1 cellular context compared by ENCODE assay signal in genomic region chr7:150955519-150956394, GRCh38.
TF ChIP-seq lines count a peak whose summit lies in the region.

No MANE protein-coding gene starts in this region.

TF ChIP-seq in K562, 482 proteins besides CTCF, POLR2A, EP300 and RAD21 (continued from another document and continues in another):
- peak; percentile 24; the same call in 1 of the 2 replicates for TF ChIP-seq CREB3L1 (IDR thresholded peaks at IDR 0.05; ENCODE audit: borderline replicate concordance, low read depth)
- peak; percentile 89 for TF ChIP-seq ZBTB9 (CRISPR knock-in tag; IDR thresholded peaks at IDR 0.05)
- TF ChIP-seq KLF16 (IDR thresholded peaks at IDR 0.05): peak; percentile 90
- TF ChIP-seq EP400 (IDR thresholded peaks at IDR 0.05): no peak
- TF ChIP-seq ZNF444 (CRISPR knock-in tag; IDR thresholded peaks at IDR 0.05): no peak
- TF ChIP-seq RBFOX2 (IDR thresholded peaks at IDR 0.05; ENCODE audit: low read depth, low read length): peak; percentile 87
- TF ChIP-seq CREB5 (CRISPR knock-in tag; IDR thresholded peaks at IDR 0.05): no peak
- peak; percentile 69; the same call in 1 of the 2 replicates for TF ChIP-seq NKRF (IDR thresholded peaks at IDR 0.05; ENCODE audit: borderline replicate concordance)
- peak; percentile 76 for TF ChIP-seq L3MBTL2 (IDR thresholded peaks at IDR 0.05)
- TF ChIP-seq ZNF75A (CRISPR knock-in tag; IDR thresholded peaks at IDR 0.05): 0 out of 2 replicates have a peak, but pooled peaks have one; percentile 47
- TF ChIP-seq SIN3A (IDR thresholded peaks at IDR 0.05; ENCODE audit: borderline replicate concordance in 2 of 2, control insufficient read depth in 1 of 2, low read depth in 2 of 2, low read length in 2 of 2): peak; percentile 52 to 82; a peak in 2 of 4 replicates
- TF ChIP-seq MCM3 (IDR thresholded peaks at IDR 0.05): no peak
- no peak for TF ChIP-seq SAFB (IDR thresholded peaks at IDR 0.05; ENCODE audit: borderline replicate concordance, low read depth, low read length)
- TF ChIP-seq BRCA1 (IDR thresholded peaks at IDR 0.05): no peak
- TF ChIP-seq BRCA1 (CRISPR knock-in tag; IDR thresholded peaks at IDR 0.05): no peak
- peak; percentile 99 for TF ChIP-seq EGR1 (conservative IDR thresholded peaks at IDR 0.05)
- TF ChIP-seq ZNF316 (IDR thresholded peaks at IDR 0.05): peak; percentile 45; the same call in 1 of the 2 replicates
- peak; percentile 41 for TF ChIP-seq DACH1 (IDR thresholded peaks at IDR 0.05; ENCODE audit: partially characterized antibody)
- peak; percentile 6; the same call in 1 of the 2 replicates for TF ChIP-seq PHB (CRISPR knock-in tag; IDR thresholded peaks at IDR 0.05)
- TF ChIP-seq CHD1 (IDR thresholded peaks at IDR 0.05; ENCODE audit: low read length): peak; percentile 41
- TF ChIP-seq ATF7 (IDR thresholded peaks at IDR 0.05): peak; percentile 66
- TF ChIP-seq KDM5B (IDR thresholded peaks at IDR 0.05; ENCODE audit: insufficient replicate concordance, low read depth, low read length): peak; percentile 55
- peak; percentile 64; the same call in 1 of the 2 replicates for TF ChIP-seq MIER1 (IDR thresholded peaks at IDR 0.05; ENCODE audit: low read depth)
- peak; percentile 36; the same call in 1 of the 2 replicates for TF ChIP-seq ZNF239 (CRISPR knock-in tag; IDR thresholded peaks at IDR 0.05)
- peak; percentile 84; the same call in 1 of the 2 replicates for TF ChIP-seq ZNF766 (CRISPR knock-in tag; conservative IDR thresholded peaks at IDR 0.05)
- peak; percentile 37; the same call in 1 of the 2 replicates for TF ChIP-seq RB1 (IDR thresholded peaks at IDR 0.05; ENCODE audit: low read depth)
- peak; percentile 37 for TF ChIP-seq RBBP5 (IDR thresholded peaks at IDR 0.05; ENCODE audit: borderline replicate concordance, insufficient read depth, low read length, poor library complexity, severe bottlenecking)
- TF ChIP-seq PHF8 (IDR thresholded peaks at IDR 0.05; ENCODE audit: borderline replicate concordance, low read length): peak; percentile 72; the same call in 1 of the 2 replicates
- no peak for TF ChIP-seq SREBF2 (CRISPR knock-in tag; IDR thresholded peaks at IDR 0.05)
- 0 out of 4 replicates have a peak, but pooled peaks of 1 of the 2 experiments have one; percentile 34 for TF ChIP-seq SRF (CRISPR knock-in tag; IDR thresholded peaks at IDR 0.05)
- TF ChIP-seq ZNF12 (CRISPR knock-in tag; IDR thresholded peaks at IDR 0.05): 0 out of 2 replicates have a peak, but pooled peaks have one; percentile 57
- TF ChIP-seq ETV1 (tag; conservative IDR thresholded peaks at IDR 0.05; ENCODE audit: low read depth): peak; percentile 56; the same call in 1 of the 2 replicates
- no peak for TF ChIP-seq ZNF778 (CRISPR knock-in tag; IDR thresholded peaks at IDR 0.05)
- TF ChIP-seq TARDBP (IDR thresholded peaks at IDR 0.05): 0 out of 2 replicates have a peak, but pooled peaks have one; percentile 70
- TF ChIP-seq ZNF133 (CRISPR knock-in tag; IDR thresholded peaks at IDR 0.05): no peak; the same call in 1 of the 2 replicates
- peak; percentile 54; the same call in 1 of the 2 replicates for TF ChIP-seq ZNF644 (tag; IDR thresholded peaks at IDR 0.05; ENCODE audit: low read depth)
- TF ChIP-seq NEUROD1 (IDR thresholded peaks at IDR 0.05; ENCODE audit: borderline replicate concordance, low read depth, low read length, partially characterized antibody): peak; percentile 80
- TF ChIP-seq ZNF431 (CRISPR knock-in tag; IDR thresholded peaks at IDR 0.05): peak; percentile 25
- 0 out of 2 replicates have a peak, but pooled peaks have one; percentile 61 for TF ChIP-seq ATF6 (CRISPR knock-in tag; IDR thresholded peaks at IDR 0.05)
- TF ChIP-seq THRB (CRISPR knock-in tag; conservative IDR thresholded peaks at IDR 0.05): 0 out of 2 replicates have a peak, but pooled peaks have one; percentile 54
- no peak for TF ChIP-seq SNRNP70 (optimal IDR thresholded peaks at IDR 0.05; ENCODE audit: low read depth, low read length)
- TF ChIP-seq TCF3 (CRISPR knock-in tag; IDR thresholded peaks at IDR 0.05): peak; percentile 68
- peak; percentile 98 for TF ChIP-seq LEF1 (IDR thresholded peaks at IDR 0.05)
- no peak; the same call in 1 of the 2 replicates for TF ChIP-seq NFATC3 (IDR thresholded peaks at IDR 0.05)
- TF ChIP-seq E2F8 (IDR thresholded peaks at IDR 0.05; ENCODE audit: low read depth, partially characterized antibody): peak; percentile 56
- TF ChIP-seq HOMEZ (CRISPR knock-in tag; IDR thresholded peaks at IDR 0.05): 0 out of 2 replicates have a peak, but pooled peaks have one; percentile 49
- TF ChIP-seq HDAC1 (IDR thresholded peaks at IDR 0.05): peak in 1 of 2 experiments; percentile 89; a peak in 2 of 4 replicates
- peak; percentile 89 for TF ChIP-seq NFRKB (IDR thresholded peaks at IDR 0.05; ENCODE audit: low read depth)
- 0 out of 2 replicates have a peak, but pooled peaks have one; percentile 71 for TF ChIP-seq KDM2B (CRISPR knock-in tag; IDR thresholded peaks at IDR 0.05)
- TF ChIP-seq ZNF695 (CRISPR knock-in tag; IDR thresholded peaks at IDR 0.05): peak; percentile 89; the same call in 1 of the 2 replicates
- TF ChIP-seq ETS1 (conservative IDR thresholded peaks at IDR 0.05; ENCODE audit: control insufficient read depth, low read depth, low read length): peak; percentile 71; the same call in 1 of the 2 replicates
- no peak for TF ChIP-seq HMG20B (CRISPR knock-in tag; IDR thresholded peaks at IDR 0.05)
- TF ChIP-seq NR4A1 (CRISPR knock-in tag; IDR thresholded peaks at IDR 0.05): peak; percentile 93
- peak; percentile 90 for TF ChIP-seq NR4A1 (tag; IDR thresholded peaks at IDR 0.05)
- peak; percentile 76 for TF ChIP-seq CHD2 (IDR thresholded peaks at IDR 0.05; ENCODE audit: low read depth, low read length)
- no peak for TF ChIP-seq ZNF696 (CRISPR knock-in tag; conservative IDR thresholded peaks at IDR 0.05)
- TF ChIP-seq TAF1 (IDR thresholded peaks at IDR 0.05; ENCODE audit: control insufficient read depth, extremely low read depth, insufficient read depth, low read length, severe bottlenecking): peak; percentile 85
- peak; percentile 44 for TF ChIP-seq HCFC1 (IDR thresholded peaks at IDR 0.05; ENCODE audit: low read depth, low read length)
- no peak for TF ChIP-seq KAT8 (IDR thresholded peaks at IDR 0.05; ENCODE audit: low read depth)
